Comparison of ENCODE assay signal across 7 cellular contexts in genomic region chr4:145732416-145732815, GRCh38. TPM values are rescaled to one million over a fixed set of nuclear protein-coding genes. Genes with fewer than 3 reads are reported as not detected.
DNase-seq lines count a peak whose midpoint lies in the region; ATAC-seq, FAIRE-seq and TF ChIP-seq lines count a peak whose summit lies in the region.

No MANE protein-coding gene starts in this region.

- CTCF ChIA-PET in HEK293 (lab: Yijun Ruan, JAX) = interaction anchor here (0.9 kb wide), 1 partner anchor 51 kb away, joined by 3 read pairs; no protein-coding TSS in a partner anchor

- H4K20me1 ChIP-seq in smooth muscle cell (ENCODE audit: low read depth) = no peaks in the 10 kb centered on the region

- H2AFZ ChIP-seq in smooth muscle cell (ENCODE audit: low read depth) = peak overlapping the region; percentile 64

- peak overlapping the region; percentile 96 for H3K4me2 ChIP-seq in smooth muscle cell

- H3K36me3 ChIP-seq in HEK293 (ENCODE audit: control insufficient read depth in 2 of 2, insufficient read depth in 1 of 2, low read length in 2 of 2) (no peaks in the 10 kb centered on the region), iPS DF 6.9 (ENCODE audit: control insufficient read depth, insufficient read depth, low read length) (no peaks in the 10 kb centered on the region), smooth muscle cell (ENCODE audit: low read depth) (no peaks in the 10 kb centered on the region)

- no peak overlapping the region for H3K27ac ChIP-seq in HEK293 (ENCODE audit: extremely low read depth, low read depth, low read length)
- H3K27ac ChIP-seq in iPS DF 6.9 (ENCODE audit: low read length) = no peak overlapping the region
- H3K27ac ChIP-seq in smooth muscle cell (ENCODE audit: low read depth) = peak overlapping the region; percentile 99

- H3K9ac ChIP-seq in smooth muscle cell (ENCODE audit: low read depth) = peak overlapping the region; percentile 94

- H3K9me3 ChIP-seq in HEK293 (ENCODE audit: control insufficient read depth, insufficient read depth, low read depth, low read length) (no peaks in the 10 kb centered on the region), iPS DF 6.9 (ENCODE audit: control insufficient read depth, insufficient read depth, low read length) (no peaks in the 10 kb centered on the region), smooth muscle cell (replicated peaks; ENCODE audit: low read depth) (no peaks in the 10 kb centered on the region)

- FAIRE-seq in urothelium cell line (lab: Jason Lieb, UNC) = no peak

- H3K79me2 ChIP-seq in smooth muscle cell (ENCODE audit: low read depth) = no peaks in the 10 kb centered on the region

- H3K4me3 ChIP-seq in HEK293 (ENCODE audit: low read depth, low read length) = peak overlapping the region; percentile 34
- H3K4me3 ChIP-seq in WI38 (ENCODE audit: low read depth, low read length) = peak overlapping the region; percentile 60
- peak overlapping the region; percentile 7; the same call in 1 of the 2 replicates for H3K4me3 ChIP-seq in iPS DF 6.9 (ENCODE audit: low read length)
- peak overlapping the region; percentile 64 for H3K4me3 ChIP-seq in smooth muscle cell

- TF ChIP-seq CTCF in HEK293 (tag by site-specific recombination; IDR thresholded peaks at IDR 0.05) = no peak
- TF ChIP-seq CTCF in WI38 (IDR thresholded peaks at IDR 0.05; ENCODE audit: low read depth, low read length) = no peak
- TF ChIP-seq CTCF in smooth muscle cell (IDR thresholded peaks at IDR 0.05; ENCODE audit: borderline replicate concordance, insufficient read depth, poor library complexity, severe bottlenecking) = no peak

- peaks cover 28% of the 10 kb centered on the region for H3F3A ChIP-seq in smooth muscle cell (ENCODE audit: low read depth)

- POLR2A ChIA-PET in HEK293 (lab: Yijun Ruan, JAX) = interaction anchor here (1.0 kb wide), 1 partner anchor 146 kb away, joined by 3 read pairs; no protein-coding TSS in a partner anchor

- H3K4me1 ChIP-seq in HEK293 (ENCODE audit: control insufficient read depth, insufficient read depth, low read length) (no peaks in the 10 kb centered on the region), iPS DF 6.9 (ENCODE audit: control insufficient read depth, insufficient read depth, low read length) (peaks cover 12% of the 10 kb centered on the region), smooth muscle cell (ENCODE audit: low read depth) (peaks cover 21% of the 10 kb centered on the region)

- no peak for ATAC-seq in HG03571 (IDR thresholded peaks at IDR 0.05; ENCODE audit: unreplicated experiment)

- H3K27me3 ChIP-seq in iPS DF 6.9 (ENCODE audit: control insufficient read depth, insufficient read depth, low read length) = no peaks in the 10 kb centered on the region
- no peaks in the 10 kb centered on the region for H3K27me3 ChIP-seq in smooth muscle cell (ENCODE audit: low read depth)

- no peak for DNase-seq in iPS DF 6.9 (ENCODE audit: low read depth, low spot score)
- no peak for DNase-seq in smooth muscle cell (lab: John Stamatoyannopoulos, UW; ENCODE audit: unreplicated experiment)
- no peak for DNase-seq in amniotic stem cell (lab: John Stamatoyannopoulos, UW)
- DNase-seq in urothelium cell line (ENCODE audit: low spot score) = no peak

- WGBS in iPS DF 6.9 (ENCODE audit: insufficient coverage, insufficient read length) = no CpG with 5 or more reads among the region's 10 CpGs
- 38% methylated on average over 10 of the region's 10 CpGs for WGBS in smooth muscle cell (ENCODE audit: low lambda C conversion rate)

TF ChIP-seq in HEK293, 187 proteins besides CTCF, POLR2A, EP300 and RAD21 (continues in another document):
- TF ChIP-seq SP2 (tag by site-specific recombination; IDR thresholded peaks at IDR 0.05) (no peak), BCL11B (tag by site-specific recombination; IDR thresholded peaks at IDR 0.05; ENCODE audit: low read depth) (no peak), ZFP3 (tag by site-specific recombination; IDR thresholded peaks at IDR 0.05; ENCODE audit: low read depth) (no peak), ZBTB44 (tag by site-specific recombination; IDR thresholded peaks at IDR 0.05) (no peak), REPIN1 (tag by site-specific recombination; IDR thresholded peaks at IDR 0.05; ENCODE audit: low read depth) (no peak), ZXDB (tag by site-specific recombination; IDR thresholded peaks at IDR 0.05) (no peak), ZBTB48 (tag by site-specific recombination; IDR thresholded peaks at IDR 0.05) (no peak), ZNF747 (tag by site-specific recombination; IDR thresholded peaks at IDR 0.05) (no peak), ZNF391 (tag by site-specific recombination; IDR thresholded peaks at IDR 0.05; ENCODE audit: borderline replicate concordance, low read depth) (no peak), KLF7 (tag by site-specific recombination; IDR thresholded peaks at IDR 0.05; ENCODE audit: borderline replicate concordance) (no peak), ZBTB20 (tag by site-specific recombination; IDR thresholded peaks at IDR 0.05) (no peak), PRDM2 (tag by site-specific recombination; IDR thresholded peaks at IDR 0.05; ENCODE audit: borderline replicate concordance) (no peak), ATF2 (tag by site-specific recombination; IDR thresholded peaks at IDR 0.05; ENCODE audit: low read depth) (no peak)

RNA-seq across cellular contexts. Expression of gene C4orf51, which starts 52.5 kb away (rescaled TPM):
- total RNA-seq in smooth muscle cell = not detected in 2 replicates
- not detected in 2 replicates for polyA plus RNA-seq in smooth muscle cell

Comparison
In these comparisons a context has a peak if more than half of its experiments do, and no peak if none do; other contexts are left out.
1. H3K4me3 ChIP-seq: peak in every context shown above with its lines; median percentile 64 in smooth muscle cell; 60 in WI38; 34 in HEK293; 7 in iPS DF 6.9.